13 cellular contexts compared by ENCODE assay signal in genomic region chr1:153866045-153866850, GRCh38. TPM values are rescaled to one million over a fixed set of nuclear protein-coding genes. Genes with fewer than 3 reads are reported as not detected.
DNase-seq lines count a peak whose midpoint lies in the region; ATAC-seq, FAIRE-seq and TF ChIP-seq lines count a peak whose summit lies in the region.
"Had no signal": no experiment of that assay in that cellular context is flagged by ENCODE, and none has a peak within 500 bp of the region (broad histone marks: within the 10 kb centered on the region; RNA-seq: fewer than 3 reads in every experiment).

No MANE protein-coding gene starts in this region.

- no peak for FAIRE-seq in astrocyte (lab: Jason Lieb, UNC)
- FAIRE-seq: TTC549 had no signal

- no peak for TF ChIP-seq CTCF in astrocyte (IDR thresholded peaks at IDR 0.05; ENCODE audit: insufficient read depth, low read depth, low read length)
- TF ChIP-seq CTCF in natural killer cell (IDR thresholded peaks at IDR 0.05), result no peak

- peaks cover 82% of the 10 kb centered on the region for H3K79me2 ChIP-seq in astrocyte (ENCODE audit: insufficient read depth, low read length)

- H3K4me2 ChIP-seq in astrocyte (ENCODE audit: low read length), result no peak overlapping the region

- H3K27ac Mint-ChIP-seq in astrocyte (ENCODE audit: unreplicated experiment) (no peak overlapping the region), natural killer cell (peak overlapping the region; percentile 78 to 89)

- no peaks in the 10 kb centered on the region for H3K4me1 ChIP-seq in astrocyte (ENCODE audit: insufficient read depth, low read length)

- H3K27ac ChIP-seq in astrocyte (ENCODE audit: low read depth, low read length), result no peak overlapping the region
- H3K27ac ChIP-seq: epithelial cell of prostate, left ventricle myocardium inferior had no signal

- no peaks in the 10 kb centered on the region for H3K9me3 Mint-ChIP-seq in astrocyte (ENCODE audit: unreplicated experiment)
- no peaks in the 10 kb centered on the region for H3K9me3 Mint-ChIP-seq in natural killer cell

- H3K4me1 Mint-ChIP-seq in astrocyte (ENCODE audit: low read depth, unreplicated experiment) (peaks cover 2% of the 10 kb centered on the region), natural killer cell (peaks cover 27 to 38% of the 10 kb centered on the region in 2 donors)

- H4K20me1 ChIP-seq in astrocyte (ENCODE audit: insufficient read depth, low read length), result peaks cover 61% of the 10 kb centered on the region

- H3K4me3 Mint-ChIP-seq in astrocyte (ENCODE audit: unreplicated experiment) (no peak overlapping the region), natural killer cell (no peak overlapping the region)

- H3K36me3 ChIP-seq in astrocyte (ENCODE audit: insufficient read depth, low read length), result no peaks in the 10 kb centered on the region

- no peak overlapping the region for H3K9ac ChIP-seq in astrocyte (ENCODE audit: low read length)

- H3K36me3 Mint-ChIP-seq in astrocyte (ENCODE audit: low read depth, unreplicated experiment) (no peaks in the 10 kb centered on the region), natural killer cell (no peaks in the 10 kb centered on the region)

- no peak overlapping the region for H3K4me3 ChIP-seq in astrocyte (ENCODE audit: insufficient read depth, low read depth, low read length)
- H3K4me3 ChIP-seq: left ventricle myocardium inferior had no signal

- H2AFZ ChIP-seq in astrocyte (ENCODE audit: low read depth, low read length), result no peak overlapping the region

- H3K27me3 ChIP-seq in astrocyte (ENCODE audit: insufficient read depth, low read length), result no peaks in the 10 kb centered on the region

- intact Hi-C loops in natural killer cell (cut with micrococcal nuclease), result loop anchor here (2.0 kb wide), 1 partner anchor 17 kb away; no protein-coding TSS in a partner anchor

- H3K27me3 Mint-ChIP-seq in astrocyte (ENCODE audit: low read depth, unreplicated experiment) (no peaks in the 10 kb centered on the region), natural killer cell (ENCODE audit: low read depth in 2 of 2) (no peaks in the 10 kb centered on the region)

- DNase-seq in NCI-H82 (lab: John Stamatoyannopoulos, UW) (peak; percentile 55), NCI-H82 treated with DMSO at 0.1 percent for 48 hours (lab: John Stamatoyannopoulos, UW; ENCODE audit: unreplicated experiment) (no peak), astrocyte (ENCODE audit: low read depth) (peak; percentile 55), natural killer cell (no peak), NCI-H748 treated with DMSO at 0.1 percent for 48 hours (lab: John Stamatoyannopoulos, UW) (no peak), kidney tubule cell (ENCODE audit: low spot score) (no peak)
- DNase-seq: activated naive CD4-positive, alpha-beta T cell; left ventricle myocardium inferior; stimulated activated CD8-positive, alpha-beta memory T cell treated with anti-CD3 and anti-CD28 coated beads, Interleukin-4, amount 100 ng/mL, for 48 hours had no signal

- ATAC-seq in HG03175 (IDR thresholded peaks at IDR 0.05; ENCODE audit: unreplicated experiment) (peak; percentile 50), natural killer cell (peak; percentile 35 to 78 (median 54)), HG02938 (IDR thresholded peaks at IDR 0.05; ENCODE audit: unreplicated experiment) (no peak)

- no peaks in the 10 kb centered on the region for H3K9me3 ChIP-seq in astrocyte (ENCODE audit: insufficient read depth, low read depth, low read length)
- H3K9me3 ChIP-seq: left ventricle myocardium inferior had no signal

RNA-seq across cellular contexts. Expression of gene GATAD2B, which starts 56.5 kb away (rescaled TPM):
- total RNA-seq in astrocyte (48.4 and 56.9 TPM in 2 replicates), natural killer cell (10 to 100 TPM; 68.1 to 91.3 (median 75.5) TPM)

Comparison
In these comparisons a context has a peak if more than half of its experiments do, and no peak if none do; other contexts are left out.
1. DNase-seq: peak in NCI-H82 (single experiment) and astrocyte (single experiment); none in NCI-H82 treated with DMSO at 0.1 percent for 48 hours (single experiment), natural killer cell (single experiment), NCI-H748 treated with DMSO at 0.1 percent for 48 hours (single experiment) and kidney tubule cell (single experiment).